1 cellular context compared by ENCODE assay signal in the genomic region with DNA sequence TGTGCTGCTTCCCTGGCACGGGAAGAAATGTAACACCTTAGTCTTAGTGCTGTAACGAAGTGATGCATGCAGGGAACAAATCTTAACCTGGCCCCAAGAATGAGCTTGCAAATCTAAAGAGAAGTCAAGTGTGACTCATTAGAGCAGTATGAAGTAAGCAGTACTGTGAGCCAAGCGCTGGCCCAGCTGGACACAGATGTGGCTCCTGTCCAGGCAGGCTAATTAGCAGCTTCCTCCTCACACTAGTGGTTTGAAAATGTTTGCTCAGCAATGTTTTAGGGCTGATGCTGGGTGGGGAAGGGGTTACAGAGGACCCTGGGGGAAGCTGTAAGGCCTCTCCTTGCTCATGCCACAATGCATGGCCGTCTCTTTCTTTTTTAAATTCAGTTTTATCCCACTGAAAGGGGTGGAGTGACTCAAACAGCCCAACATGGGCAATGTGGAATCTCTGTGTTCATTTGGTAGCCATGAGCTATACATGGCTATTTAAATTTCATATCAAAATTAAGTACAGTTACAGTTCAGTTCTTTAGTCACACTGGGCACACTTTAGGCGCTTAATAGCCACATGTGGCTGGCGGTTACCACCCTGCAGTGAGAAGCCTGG.
TF ChIP-seq lines count a peak whose summit lies in the region.

No MANE protein-coding gene starts in this region.

TF ChIP-seq in K562, 482 proteins besides CTCF, POLR2A, EP300 and RAD21 (continued from another document):
- no peak for TF ChIP-seq MCM5 (IDR thresholded peaks at IDR 0.05; ENCODE audit: low read depth)
- no peak for TF ChIP-seq ZNF311 (CRISPR knock-in tag; IDR thresholded peaks at IDR 0.05)
- TF ChIP-seq, protein P1, sequence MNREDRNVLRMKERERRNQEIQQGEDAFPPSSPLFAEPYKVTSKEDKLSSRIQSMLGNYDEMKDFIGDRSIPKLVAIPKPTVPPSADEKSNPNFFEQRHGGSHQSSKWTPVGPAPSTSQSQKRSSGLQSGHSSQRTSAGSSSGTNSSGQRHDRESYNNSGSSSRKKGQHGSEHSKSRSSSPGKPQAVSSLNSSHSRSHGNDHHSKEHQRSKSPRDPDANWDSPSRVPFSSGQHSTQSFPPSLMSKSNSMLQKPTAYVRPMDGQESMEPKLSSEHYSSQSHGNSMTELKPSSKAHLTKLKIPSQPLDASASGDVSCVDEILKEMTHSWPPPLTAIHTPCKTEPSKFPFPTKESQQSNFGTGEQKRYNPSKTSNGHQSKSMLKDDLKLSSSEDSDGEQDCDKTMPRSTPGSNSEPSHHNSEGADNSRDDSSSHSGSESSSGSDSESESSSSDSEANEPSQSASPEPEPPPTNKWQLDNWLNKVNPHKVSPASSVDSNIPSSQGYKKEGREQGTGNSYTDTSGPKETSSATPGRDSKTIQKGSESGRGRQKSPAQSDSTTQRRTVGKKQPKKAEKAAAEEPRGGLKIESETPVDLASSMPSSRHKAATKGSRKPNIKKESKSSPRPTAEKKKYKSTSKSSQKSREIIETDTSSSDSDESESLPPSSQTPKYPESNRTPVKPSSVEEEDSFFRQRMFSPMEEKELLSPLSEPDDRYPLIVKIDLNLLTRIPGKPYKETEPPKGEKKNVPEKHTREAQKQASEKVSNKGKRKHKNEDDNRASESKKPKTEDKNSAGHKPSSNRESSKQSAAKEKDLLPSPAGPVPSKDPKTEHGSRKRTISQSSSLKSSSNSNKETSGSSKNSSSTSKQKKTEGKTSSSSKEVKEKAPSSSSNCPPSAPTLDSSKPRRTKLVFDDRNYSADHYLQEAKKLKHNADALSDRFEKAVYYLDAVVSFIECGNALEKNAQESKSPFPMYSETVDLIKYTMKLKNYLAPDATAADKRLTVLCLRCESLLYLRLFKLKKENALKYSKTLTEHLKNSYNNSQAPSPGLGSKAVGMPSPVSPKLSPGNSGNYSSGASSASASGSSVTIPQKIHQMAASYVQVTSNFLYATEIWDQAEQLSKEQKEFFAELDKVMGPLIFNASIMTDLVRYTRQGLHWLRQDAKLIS (CRISPR knock-in tag; IDR thresholded peaks at IDR 0.05), result no peak
- peak; percentile 50; the same call in 1 of the 2 replicates for TF ChIP-seq NFE2 (IDR thresholded peaks at IDR 0.05; ENCODE audit: low read depth)
- TF ChIP-seq MEF2A (IDR thresholded peaks at IDR 0.05; ENCODE audit: control insufficient read depth, low read depth, low read length), result no peak
- no peak for TF ChIP-seq HNRNPH1 (optimal IDR thresholded peaks at IDR 0.05; ENCODE audit: low read depth, low read length)
- no peak for TF ChIP-seq ATF7 (IDR thresholded peaks at IDR 0.05)
- TF ChIP-seq ZNF79 (CRISPR knock-in tag; IDR thresholded peaks at IDR 0.05; ENCODE audit: low read depth), result no peak
- TF ChIP-seq BRD4 (IDR thresholded peaks at IDR 0.05), result no peak
- no peak for TF ChIP-seq PTBP1 (IDR thresholded peaks at IDR 0.05; ENCODE audit: low read depth, low read length)
- TF ChIP-seq THRAP3 (IDR thresholded peaks at IDR 0.05; ENCODE audit: borderline replicate concordance), result no peak
- no peak for TF ChIP-seq CBX8 (IDR thresholded peaks at IDR 0.05; ENCODE audit: borderline replicate concordance, extremely low read depth, low read depth, low read length, poor library complexity, severe bottlenecking)
- no peak for TF ChIP-seq ZNF23 (CRISPR knock-in tag; IDR thresholded peaks at IDR 0.05)
- TF ChIP-seq KAT8 (IDR thresholded peaks at IDR 0.05; ENCODE audit: low read depth), result no peak
- TF ChIP-seq L3MBTL2 (IDR thresholded peaks at IDR 0.05), result no peak
- TF ChIP-seq, protein P2, sequence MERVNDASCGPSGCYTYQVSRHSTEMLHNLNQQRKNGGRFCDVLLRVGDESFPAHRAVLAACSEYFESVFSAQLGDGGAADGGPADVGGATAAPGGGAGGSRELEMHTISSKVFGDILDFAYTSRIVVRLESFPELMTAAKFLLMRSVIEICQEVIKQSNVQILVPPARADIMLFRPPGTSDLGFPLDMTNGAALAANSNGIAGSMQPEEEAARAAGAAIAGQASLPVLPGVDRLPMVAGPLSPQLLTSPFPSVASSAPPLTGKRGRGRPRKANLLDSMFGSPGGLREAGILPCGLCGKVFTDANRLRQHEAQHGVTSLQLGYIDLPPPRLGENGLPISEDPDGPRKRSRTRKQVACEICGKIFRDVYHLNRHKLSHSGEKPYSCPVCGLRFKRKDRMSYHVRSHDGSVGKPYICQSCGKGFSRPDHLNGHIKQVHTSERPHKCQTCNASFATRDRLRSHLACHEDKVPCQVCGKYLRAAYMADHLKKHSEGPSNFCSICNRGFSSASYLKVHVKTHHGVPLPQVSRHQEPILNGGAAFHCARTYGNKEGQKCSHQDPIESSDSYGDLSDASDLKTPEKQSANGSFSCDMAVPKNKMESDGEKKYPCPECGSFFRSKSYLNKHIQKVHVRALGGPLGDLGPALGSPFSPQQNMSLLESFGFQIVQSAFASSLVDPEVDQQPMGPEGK (CRISPR knock-in tag; IDR thresholded peaks at IDR 0.05; ENCODE audit: borderline replicate concordance), result no peak
- no peak for TF ChIP-seq NONO (IDR thresholded peaks at IDR 0.05; ENCODE audit: low read depth in 2 of 2, low read length in 1 of 2)
- TF ChIP-seq ZNF316 (IDR thresholded peaks at IDR 0.05), result peak; percentile 57
- TF ChIP-seq ZNF584 (CRISPR knock-in tag; IDR thresholded peaks at IDR 0.05; ENCODE audit: low read depth), result no peak
- TF ChIP-seq EWSR1 (IDR thresholded peaks at IDR 0.05; ENCODE audit: borderline replicate concordance, low read depth, partially characterized antibody), result no peak
- peak; percentile 75 for TF ChIP-seq FOSL1 (tag; conservative IDR thresholded peaks at IDR 0.05)
- peak; percentile 56; the same call in 1 of the 2 replicates for TF ChIP-seq C11orf30 (IDR thresholded peaks at IDR 0.05; ENCODE audit: low read depth)
- TF ChIP-seq, protein P3, sequence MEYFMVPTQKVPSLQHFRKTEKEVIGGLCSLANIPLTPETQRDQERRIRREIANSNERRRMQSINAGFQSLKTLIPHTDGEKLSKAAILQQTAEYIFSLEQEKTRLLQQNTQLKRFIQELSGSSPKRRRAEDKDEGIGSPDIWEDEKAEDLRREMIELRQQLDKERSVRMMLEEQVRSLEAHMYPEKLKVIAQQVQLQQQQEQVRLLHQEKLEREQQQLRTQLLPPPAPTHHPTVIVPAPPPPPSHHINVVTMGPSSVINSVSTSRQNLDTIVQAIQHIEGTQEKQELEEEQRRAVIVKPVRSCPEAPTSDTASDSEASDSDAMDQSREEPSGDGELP (CRISPR knock-in tag; IDR thresholded peaks at IDR 0.05; ENCODE audit: borderline replicate concordance), result peak; percentile 37; the same call in 1 of the 2 replicates
- TF ChIP-seq JUND (IDR thresholded peaks at IDR 0.05; ENCODE audit: borderline replicate concordance, low read depth, low read length), result peak; percentile 38; the same call in 1 of the 2 replicates
- TF ChIP-seq JUND (tag; IDR thresholded peaks at IDR 0.05; ENCODE audit: borderline replicate concordance, low read depth, low read length), result peak; percentile 40; the same call in 1 of the 3 replicates
- TF ChIP-seq, protein P4, sequence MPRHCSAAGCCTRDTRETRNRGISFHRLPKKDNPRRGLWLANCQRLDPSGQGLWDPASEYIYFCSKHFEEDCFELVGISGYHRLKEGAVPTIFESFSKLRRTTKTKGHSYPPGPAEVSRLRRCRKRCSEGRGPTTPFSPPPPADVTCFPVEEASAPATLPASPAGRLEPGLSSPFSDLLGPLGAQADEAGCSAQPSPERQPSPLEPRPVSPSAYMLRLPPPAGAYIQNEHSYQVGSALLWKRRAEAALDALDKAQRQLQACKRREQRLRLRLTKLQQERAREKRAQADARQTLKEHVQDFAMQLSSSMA (CRISPR knock-in tag; IDR thresholded peaks at IDR 0.05), result no peak
- no peak for TF ChIP-seq ZNF785 (CRISPR knock-in tag; IDR thresholded peaks at IDR 0.05)
- TF ChIP-seq ZNF175 (CRISPR knock-in tag; IDR thresholded peaks at IDR 0.05; ENCODE audit: low read depth), result no peak
- no peak for TF ChIP-seq ARNT (IDR thresholded peaks at IDR 0.05)
- TF ChIP-seq GATAD2B (IDR thresholded peaks at IDR 0.05; ENCODE audit: borderline replicate concordance), result no peak
- no peak for TF ChIP-seq PTTG1 (tag; IDR thresholded peaks at IDR 0.05; ENCODE audit: low read depth)
- TF ChIP-seq ADNP (tag; IDR thresholded peaks at IDR 0.05), result no peak
